Comparison of ENCODE assay signal across 17 cellular contexts in the genomic region with DNA sequence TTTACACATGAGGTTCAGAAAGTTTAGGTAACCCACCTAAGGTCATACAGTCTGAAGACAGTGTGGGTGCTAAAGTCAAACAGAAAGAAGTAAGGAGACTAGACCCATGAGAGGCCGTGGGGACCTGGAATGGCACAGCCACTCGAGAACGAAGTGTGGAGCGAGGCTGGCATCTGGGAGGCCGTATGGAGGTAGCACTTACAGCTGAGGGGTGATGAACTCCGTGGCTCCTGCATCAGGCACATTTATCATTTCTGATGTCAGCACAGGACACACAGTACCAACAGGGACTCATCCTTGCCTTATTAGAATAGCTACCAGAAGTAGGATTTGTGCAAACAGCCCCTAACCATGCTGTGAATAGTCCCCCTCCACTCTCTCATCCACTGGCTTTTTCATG.
DNase-seq lines count a peak whose midpoint lies in the region; ATAC-seq and TF ChIP-seq lines count a peak whose summit lies in the region.
"Had no signal": no experiment of that assay in that cellular context is flagged by ENCODE, and none has a peak within 500 bp of the region (broad histone marks: within the 10 kb centered on the region; RNA-seq: fewer than 3 reads in every experiment).

No MANE protein-coding gene starts in this region.

- H3K36me3 ChIP-seq in BLaER1 treated with 17β-estradiol and CSF1 and Interleukin-3, amounts not matched to agents 10 nM and 100 nM = peaks cover 6 to 85% (median 62%) of the 10 kb centered on the region in 11 experiments; a peak in 18 of 22 replicates
- no peaks in the 10 kb centered on the region for H3K36me3 ChIP-seq in HEK293 (ENCODE audit: control insufficient read depth in 2 of 2, insufficient read depth in 1 of 2, low read length in 2 of 2)
- peaks cover 13% of the 10 kb centered on the region for H3K36me3 ChIP-seq in neutrophil
- H3K36me3 ChIP-seq in effector memory CD4-positive, alpha-beta T cell (ENCODE audit: control insufficient read depth, insufficient read depth, low read length) = peaks cover 9% of the 10 kb centered on the region

- CTCF ChIA-PET in HEK293 (lab: Yijun Ruan, JAX) = no interaction called here

- H3K27me3 ChIP-seq in BLaER1 treated with 17β-estradiol and CSF1 and Interleukin-3, amounts not matched to agents 10 nM and 100 nM = no peaks in the 10 kb centered on the region
- no peaks in the 10 kb centered on the region for H3K27me3 ChIP-seq in neutrophil
- H3K27me3 ChIP-seq in effector memory CD4-positive, alpha-beta T cell (replicated peaks; ENCODE audit: control insufficient read depth, insufficient read depth, low read length, poor library complexity, severe bottlenecking) = no peaks in the 10 kb centered on the region

- H3K9ac ChIP-seq in BLaER1 treated with 17β-estradiol and CSF1 and Interleukin-3, amounts not matched to agents 10 nM and 100 nM = peak overlapping the region in 1 of 11 experiments; percentile 88; a peak in 1 of 22 replicates

- H3K4me3 ChIP-seq in BLaER1 treated with 17β-estradiol and CSF1 and Interleukin-3, amounts not matched to agents 10 nM and 100 nM = no peak overlapping the region
- H3K4me3 ChIP-seq in HEK293 (ENCODE audit: low read depth, low read length) (no peak overlapping the region), neutrophil (ENCODE audit: low read depth in 1 of 2, low read length in 1 of 2) (no peak overlapping the region)
- H3K4me3 ChIP-seq in effector memory CD4-positive, alpha-beta T cell (ENCODE audit: insufficient read depth, low read depth, low read length, poor library complexity, severe bottlenecking) = no peak overlapping the region
- H3K4me3 ChIP-seq: GM12878, GM23338 had no signal

- ATAC-seq in activated CD4-positive, CD25-positive, alpha-beta regulatory T cell treated with anti-CD3 and anti-CD28 coated beads, Interleukin-2, amount 50 U/mL, for 24 hours = no peak
- ATAC-seq: CD8-positive, alpha-beta T cell; GM12878; GM23338; HCT116 had no signal

- TF ChIP-seq CTCF in HEK293 (tag by site-specific recombination; IDR thresholded peaks at IDR 0.05) (no peak), neutrophil (IDR thresholded peaks at IDR 0.05) (no peak), GM10266 (IDR thresholded peaks at IDR 0.05; ENCODE audit: control insufficient read depth, insufficient read depth, low read depth, missing control alignments) (no peak)

- H4K20me1 ChIP-seq in BLaER1 treated with 17β-estradiol and CSF1 and Interleukin-3, amounts not matched to agents 10 nM and 100 nM = peaks cover 0 to 18% (median 0%) of the 10 kb centered on the region in 11 experiments; a peak in 3 of 22 replicates

- POLR2A ChIA-PET in HEK293 (lab: Yijun Ruan, JAX) = no interaction called here

- peaks cover 36 to 81% (median 66%) of the 10 kb centered on the region in 10 experiments for H3K4me1 ChIP-seq in BLaER1 treated with 17β-estradiol and CSF1 and Interleukin-3, amounts not matched to agents 10 nM and 100 nM
- H3K4me1 ChIP-seq in HEK293 (ENCODE audit: control insufficient read depth, insufficient read depth, low read length) (no peaks in the 10 kb centered on the region), neutrophil (ENCODE audit: control insufficient read depth in 1 of 2, insufficient read depth in 1 of 2, low read depth in 1 of 2, low read length in 1 of 2) (peaks cover 42 to 46% of the 10 kb centered on the region in 2 experiments)
- H3K4me1 ChIP-seq in effector memory CD4-positive, alpha-beta T cell (ENCODE audit: control insufficient read depth, insufficient read depth, low read length, poor library complexity, severe bottlenecking) = no peaks in the 10 kb centered on the region
- H3K4me1 ChIP-seq: Caco-2 had no signal

- H3K27ac ChIP-seq in BLaER1 treated with 17β-estradiol and CSF1 and Interleukin-3, amounts not matched to agents 10 nM and 100 nM = peak overlapping the region in 6 of 11 experiments; percentile 98 to 99 (median 98); a peak in 11 of 22 replicates
- H3K27ac ChIP-seq in HEK293 (ENCODE audit: extremely low read depth, low read depth, low read length) (no peak overlapping the region), neutrophil (peak overlapping the region; percentile 44)
- no peak overlapping the region for H3K27ac ChIP-seq in effector memory CD4-positive, alpha-beta T cell (ENCODE audit: insufficient read depth, low read length, poor library complexity, severe bottlenecking)
- H3K27ac ChIP-seq: C4-2B had no signal

- no peak for DNase-seq in effector memory CD4-positive, alpha-beta T cell
- DNase-seq in GM10266 (ENCODE audit: extremely low spot score) = no peak
- DNase-seq: Caco-2; CD4-positive, CD25-positive, alpha-beta regulatory T cell; CD8-positive, alpha-beta T cell; DMS153; DND-41; H9; HFFc6 had no signal

- peaks cover 0 to 11% (median 0%) of the 10 kb centered on the region in 11 experiments; a peak in 2 of 22 replicates for H3K9me3 ChIP-seq in BLaER1 treated with 17β-estradiol and CSF1 and Interleukin-3, amounts not matched to agents 10 nM and 100 nM (replicated peaks in 1 of 11)
- H3K9me3 ChIP-seq in HEK293 (ENCODE audit: control insufficient read depth, insufficient read depth, low read depth, low read length) = no peaks in the 10 kb centered on the region
- H3K9me3 ChIP-seq in neutrophil = no peaks in the 10 kb centered on the region
- peaks cover 7% of the 10 kb centered on the region for H3K9me3 ChIP-seq in effector memory CD4-positive, alpha-beta T cell (ENCODE audit: control insufficient read depth, low read length)
- H3K9me3 ChIP-seq: Caco-2 had no signal

- peak overlapping the region in 3 of 11 experiments; percentile 90 to 96 (median 92); a peak in 4 of 22 replicates for H3K4me2 ChIP-seq in BLaER1 treated with 17β-estradiol and CSF1 and Interleukin-3, amounts not matched to agents 10 nM and 100 nM
- H3K4me2 ChIP-seq: GM23338 had no signal

TF ChIP-seq in HEK293, 187 proteins besides CTCF, POLR2A, EP300 and RAD21:
- peak; percentile 43 for TF ChIP-seq SETDB1 (IDR thresholded peaks at IDR 0.05; ENCODE audit: insufficient read length, low read length)
- TF ChIP-seq ZNF324 (tag by site-specific recombination; IDR thresholded peaks at IDR 0.05) = no peak
- no peak for TF ChIP-seq ZFHX2 (tag by site-specific recombination; conservative IDR thresholded peaks at IDR 0.05)

Comparison
In these comparisons a context has a peak if more than half of its experiments do, and no peak if none do; other contexts are left out.
1. H3K27ac ChIP-seq: peak in BLaER1 treated with 17β-estradiol and CSF1 and Interleukin-3, amounts not matched to agents 10 nM and 100 nM (6 of 11) and neutrophil (single experiment); none in HEK293 (single experiment) and effector memory CD4-positive, alpha-beta T cell (single experiment).